ENCODE assay signal across 12 cellular contexts in genomic region chr16:58586340-58587030, GRCh38.
"Had no signal": no experiment of that assay in that cellular context is flagged by ENCODE, and none has a peak within 500 bp of the region (broad histone marks: within the 10 kb centered on the region; RNA-seq: fewer than 3 reads in every experiment).

No MANE protein-coding gene starts in this region.

- H3K27me3 Mint-ChIP-seq: activated CD8-positive, alpha-beta memory T cell treated with anti-CD3 and anti-CD28 coated beads, Interleukin-2, amount 10 ng/mL, durations not matched to agents 7 days and 5 days; T-helper 17 cell had no signal

- H3K27ac Mint-ChIP-seq: neural progenitor cell, WTC11 had no signal

- DNase-seq: activated CD4-positive, alpha-beta T cell treated with anti-CD3 and anti-CD28 coated beads, Interleukin-2, amount 50 U/mL, for 1 hour; activated CD8-positive, alpha-beta memory T cell treated with anti-CD3 and anti-CD28 coated beads, Interleukin-2, amount 10 ng/mL, durations not matched to agents 7 days and 5 days; activated naive CD4-positive, alpha-beta T cell; adrenal gland; foreskin melanocyte; kidney glomerular epithelial cell; mesendoderm; stimulated activated CD4-positive, alpha-beta T cell treated with anti-CD3 and anti-CD28 coated beads, Interleukin-2, amount 100 ng/mL, for 24 hours; T-helper 17 cell; thyroid gland had no signal

- H3K4me1 Mint-ChIP-seq: neural progenitor cell, WTC11 had no signal

- ATAC-seq: activated CD8-positive, alpha-beta memory T cell treated with anti-CD3 and anti-CD28 coated beads, Interleukin-2, amount 10 ng/mL, durations not matched to agents 7 days and 5 days; T-helper 17 cell; WTC11 had no signal

- H3K9me3 Mint-ChIP-seq: neural progenitor cell had no signal

- H3K4me3 Mint-ChIP-seq: activated CD8-positive, alpha-beta memory T cell treated with anti-CD3 and anti-CD28 coated beads, Interleukin-2, amount 10 ng/mL, durations not matched to agents 7 days and 5 days; neural progenitor cell; T-helper 17 cell; WTC11 had no signal
